In the genomic region with DNA sequence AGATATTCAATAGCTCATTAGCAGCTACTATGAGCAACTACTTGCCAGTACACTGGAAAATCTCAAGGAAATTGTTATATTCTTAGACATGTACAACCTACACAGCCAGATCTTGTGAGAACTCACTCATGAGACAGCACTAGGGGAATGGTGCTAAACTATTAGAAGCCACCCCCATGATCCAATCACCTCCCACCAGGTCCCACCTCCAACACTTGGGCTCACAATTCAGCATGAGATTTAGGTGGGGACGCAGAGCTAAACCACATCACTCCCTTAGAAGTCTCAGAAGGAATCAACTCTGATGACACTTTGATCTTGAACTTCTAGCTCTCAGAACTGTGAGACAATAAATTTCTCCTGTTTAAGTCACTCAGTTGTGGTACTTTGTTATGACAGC, we compare ENCODE assay signal across 23 cellular contexts.
"Had no signal": no experiment of that assay in that cellular context is flagged by ENCODE, and none has a peak within 500 bp of the region (broad histone marks: within the 10 kb centered on the region; RNA-seq: fewer than 3 reads in every experiment).

No MANE protein-coding gene starts in this region.

- H3K4me3 Mint-ChIP-seq: activated CD4-positive, alpha-beta memory T cell treated with anti-CD3 and anti-CD28 coated beads, Interleukin-2, amount 10 ng/mL, durations not matched to agents 7 days and 5 days; naive thymus-derived CD4-positive, alpha-beta T cell; neural progenitor cell; stimulated activated naive CD8-positive, alpha-beta T cell treated with anti-CD3 and anti-CD28 coated beads, Interleukin-15, Interleukin-2, amounts not matched to agents 100 ng/mL and 50 ng/mL, for 24 hours; T-cell had no signal

- H3K9ac ChIP-seq: neural progenitor cell had no signal

- H3K36me3 ChIP-seq: ascending aorta, left ventricle myocardium inferior, neural progenitor cell, prostate gland, vagina had no signal

- H3K4me1 Mint-ChIP-seq: activated CD4-positive, alpha-beta memory T cell treated with anti-CD3 and anti-CD28 coated beads, Interleukin-2, amount 10 ng/mL, durations not matched to agents 7 days and 5 days; naive thymus-derived CD4-positive, alpha-beta T cell; T-cell had no signal

- H3K27ac ChIP-seq: ascending aorta, left ventricle myocardium inferior, neural progenitor cell, prostate gland, skin epidermis, vagina had no signal

- H3K4me3 ChIP-seq: ascending aorta, left ventricle myocardium inferior, neural progenitor cell, prostate gland, skin epidermis, vagina had no signal

- H3K4me2 ChIP-seq: neural progenitor cell had no signal

- H3K4me1 ChIP-seq: ascending aorta, left ventricle myocardium inferior, prostate gland, vagina had no signal

- H3K27me3 Mint-ChIP-seq: activated CD4-positive, alpha-beta memory T cell treated with anti-CD3 and anti-CD28 coated beads, Interleukin-2, amount 10 ng/mL, durations not matched to agents 7 days and 5 days; naive thymus-derived CD4-positive, alpha-beta T cell; stimulated activated naive CD8-positive, alpha-beta T cell treated with anti-CD3 and anti-CD28 coated beads, Interleukin-15, Interleukin-2, amounts not matched to agents 100 ng/mL and 50 ng/mL, for 24 hours; T-cell had no signal

- H3K27me3 ChIP-seq: ascending aorta, neural progenitor cell, vagina had no signal

- ATAC-seq: naive thymus-derived CD4-positive, alpha-beta T cell; right cardiac atrium; T-cell had no signal

- DNase-seq: activated CD4-positive, alpha-beta memory T cell treated with anti-CD3 and anti-CD28 coated beads, Interleukin-2, amount 10 ng/mL, durations not matched to agents 7 days and 5 days; activated CD4-positive, alpha-beta T cell treated with anti-CD3 and anti-CD28 coated beads for 48 hours; activated CD4-positive, CD25-positive, alpha-beta regulatory T cell; activated effector memory CD4-positive, alpha-beta T cell treated with anti-CD3 and anti-CD28 coated beads, Interleukin-2, amount 50 U/mL, for 16 hours; activated naive CD4-positive, alpha-beta T cell treated with anti-CD3 and anti-CD28 coated beads, Interleukin-2, amount 50 U/mL, for 16 hours; activated T-cell treated with anti-CD3 and anti-CD28 coated beads, Interleukin-2, amount 50 U/mL, for 48 hours; dermis blood vessel endothelial cell; effector memory CD4-positive, alpha-beta T cell; foreskin melanocyte; left ventricle myocardium inferior; naive thymus-derived CD4-positive, alpha-beta T cell; right cardiac atrium; stimulated activated CD4-positive, alpha-beta T cell treated with anti-CD3 and anti-CD28 coated beads, Interleukin-15, amount 100 ng/mL, for 24 hours; stimulated activated CD4-positive, alpha-beta T cell treated with anti-CD3 and anti-CD28 coated beads, Interleukin-2, amount 100 ng/mL, for 48 hours; T-cell; T-helper 9 cell; trophoblast cell had no signal

- H3K9me3 ChIP-seq: ascending aorta, left ventricle myocardium inferior, prostate gland, vagina had no signal

- H3K36me3 Mint-ChIP-seq: naive thymus-derived CD4-positive, alpha-beta T cell; neural progenitor cell; T-cell had no signal
